ENCODE assay signal across 37 cellular contexts in the genomic region with DNA sequence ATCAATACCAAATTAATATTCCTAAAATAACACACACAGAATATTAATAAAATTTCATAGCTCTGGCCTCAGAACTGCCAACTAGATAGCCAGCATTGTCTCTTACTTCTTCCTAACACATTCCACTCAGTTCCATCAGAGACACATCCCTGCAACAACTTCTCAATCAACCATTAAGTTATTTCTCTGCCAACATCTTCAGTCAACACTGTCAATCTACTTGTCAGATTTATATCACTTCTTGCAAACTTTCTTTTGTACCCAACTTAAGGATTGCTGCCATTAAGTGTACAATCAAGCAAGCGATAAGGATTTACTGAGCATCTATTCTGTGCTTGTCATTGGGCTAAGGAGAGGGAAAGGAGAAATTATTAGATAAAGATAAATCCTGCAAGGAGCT. TPM values are rescaled to one million over a fixed set of nuclear protein-coding genes. Genes with fewer than 3 reads are reported as not detected.
"Had no signal": no experiment of that assay in that cellular context is flagged by ENCODE, and none has a peak within 500 bp of the region (broad histone marks: within the 10 kb centered on the region; RNA-seq: fewer than 3 reads in every experiment).

No MANE protein-coding gene starts in this region.

- H3K4me2 ChIP-seq: KMS-11 had no signal

- H3K4me3 ChIP-seq: MG63 had no signal

- H3K36me3 ChIP-seq: MG63 had no signal

- DNase-seq: Karpas-422, Kasumi-1, KBM-7, KG1, MG63, MM.1S, MV-4-11, NCI-H1048, NCI-H1092, NCI-H1092 treated with DMSO at 0.1 percent for 48 hours, NCI-H1105, NCI-H1105 treated with DMSO at 0.1 percent for 48 hours, NCI-H1417, NCI-H1417 treated with DMSO at 0.1 percent for 48 hours, NCI-H1436, NCI-H1436 treated with DMSO at 0.1 percent for 48 hours, NCI-H146, NCI-H1694, NCI-H1694 treated with DMSO at 0.1 percent for 48 hours, NCI-H187, NCI-H187 treated with DMSO at 0.1 percent for 48 hours, NCI-H1930, NCI-H2029, NCI-H2029 treated with DMSO at 0.1 percent for 48 hours, NCI-H2081, NCI-H2081 treated with DMSO at 0.1 percent for 48 hours, NCI-H2107, NCI-H2171, NCI-H2171 treated with DMSO at 0.1 percent for 48 hours, NCI-H2227 treated with DMSO at 0.1 percent for 48 hours, NCI-H226, NCI-H345, NCI-H446, NCI-H446 treated with DMSO at 0.1 percent for 48 hours had no signal

- H3K9me3 ChIP-seq: MG63 had no signal

- H3K27me3 ChIP-seq: MG63 had no signal

- H3K27ac ChIP-seq: KMS-11 had no signal

- H3K9ac ChIP-seq: KMS-11 had no signal

RNA-seq across cellular contexts. Expression of a gene that starts 50.8 kb away (rescaled TPM):
- total RNA-seq: MCF 10A, NCI-H460 had no signal
